In genomic region chr14:99560946-99561683, GRCh38 we compare ENCODE assay signal across 15 cellular contexts. TPM values are rescaled to one million over a fixed set of nuclear protein-coding genes. Genes with fewer than 3 reads are reported as not detected.
DNase-seq lines count a peak whose midpoint lies in the region; ATAC-seq and TF ChIP-seq lines count a peak whose summit lies in the region.
"Had no signal": no experiment of that assay in that cellular context is flagged by ENCODE, and none has a peak within 500 bp of the region (broad histone marks: within the 10 kb centered on the region; RNA-seq: fewer than 3 reads in every experiment).

No MANE protein-coding gene starts in this region.

- CTCF ChIA-PET in CD4-positive, alpha-beta memory T cell (lab: Charles Lee; ENCODE audit: partially characterized antibody) = no interaction called here

- intact Hi-C loops in body of pancreas (cut with DNase I) (no loop called here), lower lobe of right lung (cut with DNase I) (no loop called here), uterus (cut with DNase I; ENCODE audit: low total_unique reads) (no loop called here)
- intact Hi-C loops in CD4-positive, alpha-beta memory T cell (cut with micrococcal nuclease) = no loop called here

- H3K27me3 ChIP-seq in body of pancreas (no peaks in the 10 kb centered on the region), lower lobe of right lung (ENCODE audit: low read depth) (no peaks in the 10 kb centered on the region), uterus (no peaks in the 10 kb centered on the region)
- no peaks in the 10 kb centered on the region for H3K27me3 ChIP-seq in CD4-positive, alpha-beta memory T cell (ENCODE audit: insufficient read depth, low read length)

- peak; percentile 23 to 52 for DNase-seq in SHP77 (lab: John Stamatoyannopoulos, UW)
- no peak for DNase-seq in SHP77 treated with DMSO at 0.1 percent for 48 hours (lab: John Stamatoyannopoulos, UW)
- peak; percentile 76 to 87 (median 86) for DNase-seq in body of pancreas
- DNase-seq in lower lobe of right lung = no peak
- no peak for DNase-seq in uterus
- no peak for DNase-seq in activated T-cell treated with anti-CD3 and anti-CD28 coated beads, Interleukin-2, amount 50 U/mL, for 1 hour
- no peak for DNase-seq in CD4-positive, alpha-beta memory T cell
- DNase-seq: activated CD8-positive, alpha-beta memory T cell treated with anti-CD3 and anti-CD28 coated beads, Interleukin-2, amount 10 ng/mL, durations not matched to agents 7 days and 5 days; effector memory CD4-positive, alpha-beta T cell; GF-D8; GM23248; NCI-H526 treated with DMSO at 0.1 percent for 48 hours had no signal

- H3K27me3 Mint-ChIP-seq in CD4-positive, alpha-beta memory T cell = no peaks in the 10 kb centered on the region
- H3K27me3 Mint-ChIP-seq: activated CD8-positive, alpha-beta memory T cell treated with anti-CD3 and anti-CD28 coated beads, Interleukin-2, amount 10 ng/mL, durations not matched to agents 7 days and 5 days had no signal

- H3K4me3 ChIP-seq in body of pancreas = no peak overlapping the region
- no peak overlapping the region for H3K4me3 ChIP-seq in lower lobe of right lung
- no peak overlapping the region for H3K4me3 ChIP-seq in uterus
- H3K4me3 ChIP-seq in CD4-positive, alpha-beta memory T cell (ENCODE audit: low read length in 2 of 2) = no peak overlapping the region
- H3K4me3 ChIP-seq: GM23248, smooth muscle cell had no signal

- H3K36me3 ChIP-seq in body of pancreas (replicated peaks in 1 of 2; ENCODE audit: insufficient read depth in 1 of 2, low read depth in 2 of 2) = no peaks in the 10 kb centered on the region
- no peaks in the 10 kb centered on the region for H3K36me3 ChIP-seq in lower lobe of right lung
- no peaks in the 10 kb centered on the region for H3K36me3 ChIP-seq in uterus
- no peaks in the 10 kb centered on the region for H3K36me3 ChIP-seq in CD4-positive, alpha-beta memory T cell (ENCODE audit: insufficient read depth, low read length)

- WGBS in body of pancreas, 2 donors = 17 to 37% methylated on average over 6 to 14 of the region's 15 CpGs

- POLR2A ChIA-PET in CD4-positive, alpha-beta memory T cell (lab: Charles Lee; ENCODE audit: partially characterized antibody) = no interaction called here

- H3K4me1 ChIP-seq in body of pancreas (peaks cover 91% of the 10 kb centered on the region), lower lobe of right lung (peaks cover 33% of the 10 kb centered on the region), uterus (peaks cover 18 to 23% of the 10 kb centered on the region in 2 donors)
- no peaks in the 10 kb centered on the region for H3K4me1 ChIP-seq in CD4-positive, alpha-beta memory T cell (ENCODE audit: insufficient read depth, low read length)

- H3K9me3 ChIP-seq in body of pancreas (no peaks in the 10 kb centered on the region), lower lobe of right lung (no peaks in the 10 kb centered on the region), uterus (no peaks in the 10 kb centered on the region)
- no peaks in the 10 kb centered on the region for H3K9me3 ChIP-seq in CD4-positive, alpha-beta memory T cell (ENCODE audit: control insufficient read depth in 1 of 2, low read length in 2 of 2)

- no peak overlapping the region for H3K27ac Mint-ChIP-seq in CD4-positive, alpha-beta memory T cell
- H3K27ac Mint-ChIP-seq: activated CD8-positive, alpha-beta memory T cell treated with anti-CD3 and anti-CD28 coated beads, Interleukin-2, amount 10 ng/mL, durations not matched to agents 7 days and 5 days had no signal

- peaks cover 2 to 14% (median 7%) of the 10 kb centered on the region in 4 donors for H3K4me1 Mint-ChIP-seq in CD4-positive, alpha-beta memory T cell
- H3K4me1 Mint-ChIP-seq: activated CD8-positive, alpha-beta memory T cell treated with anti-CD3 and anti-CD28 coated beads, Interleukin-2, amount 10 ng/mL, durations not matched to agents 7 days and 5 days had no signal

- peak; percentile 77 for ATAC-seq in body of pancreas
- ATAC-seq in lower lobe of right lung = peak; percentile 16 to 56
- no peak for ATAC-seq in HG02571 (IDR thresholded peaks at IDR 0.05; ENCODE audit: unreplicated experiment)
- ATAC-seq: activated CD8-positive, alpha-beta memory T cell treated with anti-CD3 and anti-CD28 coated beads, Interleukin-2, amount 10 ng/mL, durations not matched to agents 7 days and 5 days had no signal

- TF ChIP-seq CTCF in body of pancreas (IDR thresholded peaks at IDR 0.05) (peak in 2 of 7 experiments; percentile 16 to 30), lower lobe of right lung (IDR thresholded peaks at IDR 0.05) (no peak), uterus (IDR thresholded peaks at IDR 0.05) (no peak)

- H3K4me3 Mint-ChIP-seq in CD4-positive, alpha-beta memory T cell = no peak overlapping the region
- H3K4me3 Mint-ChIP-seq: activated CD8-positive, alpha-beta memory T cell treated with anti-CD3 and anti-CD28 coated beads, Interleukin-2, amount 10 ng/mL, durations not matched to agents 7 days and 5 days had no signal

- H3K9me3 Mint-ChIP-seq in CD4-positive, alpha-beta memory T cell = no peaks in the 10 kb centered on the region

- peaks cover 0 to 10% of the 10 kb centered on the region in 2 donors for H3K36me3 Mint-ChIP-seq in CD4-positive, alpha-beta memory T cell
- H3K36me3 Mint-ChIP-seq: activated CD8-positive, alpha-beta memory T cell treated with anti-CD3 and anti-CD28 coated beads, Interleukin-2, amount 10 ng/mL, durations not matched to agents 7 days and 5 days had no signal

- H3K27ac ChIP-seq in body of pancreas (peak overlapping the region; percentile 65 to 91 (median 88)), lower lobe of right lung (no peak overlapping the region), uterus (peak overlapping the region; percentile 63 to 85)
- H3K27ac ChIP-seq in CD4-positive, alpha-beta memory T cell (ENCODE audit: low read depth, low read length) = no peak overlapping the region
- H3K27ac ChIP-seq: GM23248, KMS-11 had no signal

- TF ChIP-seq POLR2A in body of pancreas (IDR thresholded peaks at IDR 0.05) (peak in 2 of 3 donors; percentile 27 to 39), uterus (IDR thresholded peaks at IDR 0.05) (no peak)

RNA-seq across cellular contexts. Expression of gene CCDC85C, which starts 42.9 kb away (rescaled TPM):
- total RNA-seq in body of pancreas (10 to 100 TPM in 1 of 2 donors, 1 to 10 TPM in 1; 8.9 to 10.1 TPM), lower lobe of right lung (15.3 TPM), uterus (10 to 100 TPM in 2 of 4 donors, 1 to 10 TPM in 1, under 1 TPM in 1; 0.88 to 56.3 (median 13.6) TPM)
- 10 to 100 TPM; 14.1 to 14.4 TPM for total RNA-seq in CD4-positive, alpha-beta memory T cell
- 1 to 10 TPM in 1 of 2 donors, under 1 TPM in 1; 0.36 to 1.8 TPM for polyA plus RNA-seq in CD4-positive, alpha-beta memory T cell

Comparison
In these comparisons a context has a peak if more than half of its experiments do, and no peak if none do; other contexts are left out.
1. DNase-seq: peak in SHP77 (2 of 2) and body of pancreas (4 of 4); none in SHP77 treated with DMSO at 0.1 percent for 48 hours (single experiment), lower lobe of right lung (single experiment), uterus (0 of 2), activated T-cell treated with anti-CD3 and anti-CD28 coated beads, Interleukin-2, amount 50 U/mL, for 1 hour (single experiment) and CD4-positive, alpha-beta memory T cell (0 of 5).
2. H3K27ac ChIP-seq: peak in body of pancreas (4 of 4) and uterus (2 of 2); none in lower lobe of right lung (single experiment) and CD4-positive, alpha-beta memory T cell (single experiment).
3. POLR2A ChIP-seq: peak in body of pancreas (2 of 3); none in uterus (0 of 2).